ENCODE assay signal across 11 cellular contexts in genomic region chr20:32965581-32966373, GRCh38. TPM values are rescaled to one million over a fixed set of nuclear protein-coding genes. Genes with fewer than 3 reads are reported as not detected.
DNase-seq lines count a peak whose midpoint lies in the region; ATAC-seq and TF ChIP-seq lines count a peak whose summit lies in the region.
"Had no signal": no experiment of that assay in that cellular context is flagged by ENCODE, and none has a peak within 500 bp of the region (broad histone marks: within the 10 kb centered on the region; RNA-seq: fewer than 3 reads in every experiment).

No MANE protein-coding gene starts in this region.

- no peaks in the 10 kb centered on the region for H3K4me1 Mint-ChIP-seq in MCF 10A (ENCODE audit: insufficient read depth, unreplicated experiment)

- no peak for TF ChIP-seq CTCF in GM13976 (IDR thresholded peaks at IDR 0.05; ENCODE audit: borderline replicate concordance, control extremely low read depth, extremely low read depth, insufficient read depth, missing control alignments)
- no peak for TF ChIP-seq CTCF in MCF 10A (IDR thresholded peaks at IDR 0.05; ENCODE audit: unreplicated experiment)

- no peaks in the 10 kb centered on the region for H3K9me3 Mint-ChIP-seq in MCF 10A (ENCODE audit: unreplicated experiment)
- H3K9me3 Mint-ChIP-seq: CD14-positive monocyte had no signal

- H3K4me3 Mint-ChIP-seq in MCF 10A (ENCODE audit: unreplicated experiment) = no peak overlapping the region
- H3K4me3 Mint-ChIP-seq: CD14-positive monocyte had no signal

- H3K27ac Mint-ChIP-seq in MCF 10A (ENCODE audit: low read depth, unreplicated experiment) = no peak overlapping the region
- H3K27ac Mint-ChIP-seq: CD14-positive monocyte had no signal

- CTCF ChIA-PET in MCF 10A (lab: Yijun Ruan, JAX) = interaction anchor here (0.6 kb wide), 1 partner anchor 41 kb away, joined by 3 read pairs; no protein-coding TSS in a partner anchor

- H3K27me3 Mint-ChIP-seq in MCF 10A (ENCODE audit: insufficient read depth, unreplicated experiment) = peaks cover 43% of the 10 kb centered on the region

- no TSS peak for BruUV-seq in MCF 10A (replicated peaks; lab: Mats Ljungman, UMichigan)

- POLR2A ChIA-PET in MCF 10A (lab: Yijun Ruan, JAX) = no interaction called here

- no peaks in the 10 kb centered on the region for H3K36me3 Mint-ChIP-seq in MCF 10A (ENCODE audit: insufficient read depth, unreplicated experiment)
- H3K36me3 Mint-ChIP-seq: CD14-positive monocyte had no signal

- intact Hi-C loops in MCF 10A (cut with micrococcal nuclease) = no loop called here

- DNase-seq in AG20443 (ENCODE audit: low spot score) (peak; percentile 9), GM13976 (ENCODE audit: low spot score) (peak; percentile 5), mesenteric fat pad (ENCODE audit: low spot score) (peak; percentile 80), ACHN (no peak), MCF 10A (ENCODE audit: unreplicated experiment) (no peak), pons (ENCODE audit: low spot score) (no peak)
- peak; percentile 43 to 49 for DNase-seq in activated T-cell treated with anti-CD3 and anti-CD28 coated beads, Interleukin-2, amount 50 U/mL, for 48 hours
- DNase-seq: NCI-H187 treated with DMSO at 0.1 percent for 48 hours had no signal

- in situ Hi-C loops in GM13976 (cut with MboI; ENCODE audit: low sequenced_read_pairs, unreplicated experiment) = no loop called here
- in situ Hi-C loops in ACHN (cut with HindIII; ENCODE audit: low pct_ligation_motif_present, low pct_unique_long_range_greater_than_20kb, low sequenced_read_pairs) = no loop called here

- no peak for ATAC-seq in GM21619 (IDR thresholded peaks at IDR 0.05; ENCODE audit: unreplicated experiment)

RNA-seq across cellular contexts. Expression of gene SUN5, which starts 38.5 kb away (rescaled TPM):
- total RNA-seq in mesenteric fat pad (not detected), MCF 10A (2022) (not detected in 2 replicates)
- total RNA-seq: H1 had no signal

RNA-seq across cellular contexts. Expression of gene BPIFB2, which starts 41.7 kb away (rescaled TPM):
- not detected for total RNA-seq in mesenteric fat pad
- total RNA-seq in MCF 10A (2022) = not detected in 2 replicates
- total RNA-seq: H1 had no signal

Comparison
In these comparisons a context has a peak if more than half of its experiments do, and no peak if none do; other contexts are left out.
1. DNase-seq: peak in AG20443 (single experiment), GM13976 (single experiment), activated T-cell treated with anti-CD3 and anti-CD28 coated beads, Interleukin-2, amount 50 U/mL, for 48 hours (2 of 2) and mesenteric fat pad (single experiment); none in ACHN (single experiment), MCF 10A (single experiment) and pons (single experiment).